In genomic region chr19:39433480-39434079, GRCh38 we compare ENCODE assay signal across 9 cellular contexts. TPM values are rescaled to one million over a fixed set of nuclear protein-coding genes. Genes with fewer than 3 reads are reported as not detected.
DNase-seq lines count a peak whose midpoint lies in the region; ATAC-seq, FAIRE-seq and TF ChIP-seq lines count a peak whose summit lies in the region.
"Had no signal": no experiment of that assay in that cellular context is flagged by ENCODE, and none has a peak within 500 bp of the region (broad histone marks: within the 10 kb centered on the region; RNA-seq: fewer than 3 reads in every experiment).

No MANE protein-coding gene starts in this region.

- peak overlapping the region; percentile 5 for H2AFZ ChIP-seq in IMR-90 (replicated peaks; ENCODE audit: low read length, poor library complexity)
- H2AFZ ChIP-seq in astrocyte (ENCODE audit: low read depth, low read length): no peak overlapping the region

- no peak for TF ChIP-seq POLR2A in IMR-90 (IDR thresholded peaks at IDR 0.05; ENCODE audit: low read depth, low read length)
- TF ChIP-seq POLR2A in adrenal gland (IDR thresholded peaks at IDR 0.05): no peak
- TF ChIP-seq POLR2A in suprapubic skin (IDR thresholded peaks at IDR 0.05): no peak

- peaks cover 22 to 47% of the 10 kb centered on the region in 2 experiments for H3K79me1 ChIP-seq in IMR-90 (ENCODE audit: low read depth in 1 of 2, low read length in 2 of 2)

- H4K91ac ChIP-seq in IMR-90 (ENCODE audit: insufficient read depth, low read depth, low read length): no peak overlapping the region

- no peak for TF ChIP-seq EP300 in suprapubic skin (IDR thresholded peaks at IDR 0.05)

- H3K27ac Mint-ChIP-seq in CD4-positive, alpha-beta T cell: peak overlapping the region; percentile 93
- H3K27ac Mint-ChIP-seq in astrocyte (ENCODE audit: unreplicated experiment): peak overlapping the region; percentile 75
- peak overlapping the region in 9 of 10 donors; percentile 53 to 99 (median 77) for H3K27ac Mint-ChIP-seq in naive thymus-derived CD8-positive, alpha-beta T cell

- H3K9me1 ChIP-seq in IMR-90 (ENCODE audit: insufficient read depth, low read length): peaks cover 5% of the 10 kb centered on the region

- POLR2A ChIA-PET in CD4-positive, alpha-beta T cell (lab: Charles Lee): interaction anchor here (0.8 to 5.9 kb wide), 5 partner anchors 12 to 91 kb away, joined by 3 to 163 read pairs (median 3); partner anchors contain the start of genes MED29, PAF1, SAMD4B and SUPT5H
- POLR2A ChIA-PET in IMR-90 (lab: Charles Lee; ENCODE audit: unreplicated experiment): no interaction called here
- POLR2A ChIA-PET in naive thymus-derived CD8-positive, alpha-beta T cell (lab: Charles Lee): interaction anchor here (0.7 to 3.4 kb wide), 6 partner anchors 12 to 42 kb away, joined by 3 to 91 read pairs (median 6); partner anchors contain the start of genes MED29, PAF1, PLEKHG2 and SUPT5H

- no peak overlapping the region for H4K5ac ChIP-seq in IMR-90 (ENCODE audit: low read depth, low read length)

- H3K27ac ChIP-seq in CD4-positive, alpha-beta T cell (ENCODE audit: low read depth, low read length): no peak overlapping the region
- H3K27ac ChIP-seq in IMR-90 (ENCODE audit: insufficient read depth, low read length) (no peak overlapping the region), astrocyte (ENCODE audit: low read depth, low read length) (peak overlapping the region; percentile 94), adrenal gland (no peak overlapping the region), suprapubic skin (no peak overlapping the region)

- in situ Hi-C loops in IMR-90 (cut with MboI; ENCODE audit: low sequenced_read_pairs): loop anchor here (25.0 kb wide), 1 partner anchor 404 kb away; the partner anchor contains the start of genes DYRK1B and FBL

- no peak overlapping the region for H3K14ac ChIP-seq in IMR-90 (replicated peaks; ENCODE audit: low read depth, low read length)

- no peaks in the 10 kb centered on the region for H3K9me3 Mint-ChIP-seq in CD4-positive, alpha-beta T cell
- no peaks in the 10 kb centered on the region for H3K9me3 Mint-ChIP-seq in astrocyte (ENCODE audit: unreplicated experiment)
- no peaks in the 10 kb centered on the region for H3K9me3 Mint-ChIP-seq in naive thymus-derived CD8-positive, alpha-beta T cell

- no peak overlapping the region for H2BK5ac ChIP-seq in IMR-90 (ENCODE audit: low read depth, low read length, poor library complexity, severe bottlenecking)

- no peak overlapping the region for H3K4me2 ChIP-seq in IMR-90 (ENCODE audit: low read depth, low read length)
- peak overlapping the region; percentile 88 for H3K4me2 ChIP-seq in astrocyte (ENCODE audit: low read length)

- no peak overlapping the region for H2BK20ac ChIP-seq in IMR-90 (ENCODE audit: low read depth, low read length)

- H4K8ac ChIP-seq in IMR-90 (ENCODE audit: low read depth in 2 of 2, low read length in 2 of 2): no peak overlapping the region

- H3K36me3 ChIP-seq in IMR-90 (ENCODE audit: control insufficient read depth, insufficient read depth, low read length): peaks cover 23% of the 10 kb centered on the region
- peaks cover 26% of the 10 kb centered on the region for H3K36me3 ChIP-seq in astrocyte (ENCODE audit: insufficient read depth, low read length)
- H3K36me3 ChIP-seq in adrenal gland (replicated peaks in 1 of 2): peaks cover 0 to 31% of the 10 kb centered on the region in 2 donors
- H3K36me3 ChIP-seq in suprapubic skin: peaks cover 32% of the 10 kb centered on the region

- WGBS in IMR-90 (ENCODE audit: extremely low coverage in 2 of 2, insufficient read length in 1 of 2), 2 experiments: 100% methylated on average over 4 of the region's 8 CpGs; no CpG with 5 or more reads in 1 of the 2 experiments
- WGBS in adrenal gland, 4 donors: 91 to 96% (median 95%) methylated on average over 7 to 8 of the region's 8 CpGs
- 97% methylated on average over 8 of the region's 8 CpGs for whole genome bisulfite sequencing in suprapubic skin

- no peak overlapping the region for H3K9ac ChIP-seq in IMR-90 (ENCODE audit: low read depth, low read length)
- peak overlapping the region; percentile 99 for H3K9ac ChIP-seq in astrocyte (ENCODE audit: low read length)

- no peaks in the 10 kb centered on the region for H3K27me3 ChIP-seq in CD4-positive, alpha-beta T cell (ENCODE audit: control insufficient read depth, insufficient read depth, low read length)
- no peaks in the 10 kb centered on the region for H3K27me3 ChIP-seq in IMR-90 (ENCODE audit: control insufficient read depth, insufficient read depth, low read length)
- H3K27me3 ChIP-seq in astrocyte (ENCODE audit: insufficient read depth, low read length): no peaks in the 10 kb centered on the region
- no peaks in the 10 kb centered on the region for H3K27me3 ChIP-seq in adrenal gland
- no peaks in the 10 kb centered on the region for H3K27me3 ChIP-seq in suprapubic skin

- H4K20me1 ChIP-seq in IMR-90 (ENCODE audit: insufficient read depth, low read length) (peaks cover 39% of the 10 kb centered on the region), astrocyte (ENCODE audit: insufficient read depth, low read length) (peaks cover 29% of the 10 kb centered on the region)

- H3K4me1 ChIP-seq in IMR-90 (ENCODE audit: control insufficient read depth, insufficient read depth, low read length): peaks cover 17% of the 10 kb centered on the region
- peaks cover 33% of the 10 kb centered on the region for H3K4me1 ChIP-seq in astrocyte (ENCODE audit: insufficient read depth, low read length)
- H3K4me1 ChIP-seq in adrenal gland (replicated peaks in 1 of 2): peaks cover 21 to 30% of the 10 kb centered on the region in 2 donors
- H3K4me1 ChIP-seq in suprapubic skin: peaks cover 39% of the 10 kb centered on the region

- no peak for ATAC-seq in CD4-positive, alpha-beta T cell (ENCODE audit: poor library complexity)
- no peak for ATAC-seq in IMR-90 (ENCODE audit: low read depth)
- ATAC-seq in naive thymus-derived CD8-positive, alpha-beta T cell: no peak
- no peak for ATAC-seq in Right ventricle myocardium superior (ENCODE audit: poor library complexity)

- no peak for TF ChIP-seq CTCF in CD4-positive, alpha-beta T cell (IDR thresholded peaks at IDR 0.05)
- no peak for TF ChIP-seq CTCF in IMR-90 (conservative IDR thresholded peaks at IDR 0.05; ENCODE audit: low read depth, low read length)
- no peak for TF ChIP-seq CTCF in astrocyte (IDR thresholded peaks at IDR 0.05; ENCODE audit: insufficient read depth, low read depth, low read length)
- no peak for TF ChIP-seq CTCF in adrenal gland (IDR thresholded peaks at IDR 0.05)
- TF ChIP-seq CTCF in suprapubic skin (IDR thresholded peaks at IDR 0.05): no peak

- no peak overlapping the region for H2AK9ac ChIP-seq in IMR-90 (replicated peaks; ENCODE audit: low read depth, low read length, poor library complexity)

- peaks cover 50% of the 10 kb centered on the region for H3K4me1 Mint-ChIP-seq in CD4-positive, alpha-beta T cell (ENCODE audit: low read depth)
- peaks cover 28% of the 10 kb centered on the region for H3K4me1 Mint-ChIP-seq in astrocyte (ENCODE audit: low read depth, unreplicated experiment)
- peaks cover 21 to 53% (median 40%) of the 10 kb centered on the region in 4 donors for H3K4me1 Mint-ChIP-seq in naive thymus-derived CD8-positive, alpha-beta T cell

- dilution Hi-C loops in IMR-90 (cut with HindIII; ENCODE audit: low sequenced_read_pairs, unreplicated experiment): no loop called here

- no peak overlapping the region for H3K4ac ChIP-seq in IMR-90 (ENCODE audit: low read depth, low read length)

- H2BK15ac ChIP-seq in IMR-90 (ENCODE audit: low read depth, low read length): no peak overlapping the region

- H3K18ac ChIP-seq in IMR-90 (ENCODE audit: low read depth, low read length): no peak overlapping the region

- no peak for TF ChIP-seq RAD21 in IMR-90 (IDR thresholded peaks at IDR 0.05; ENCODE audit: low read length)

- H3K27me3 Mint-ChIP-seq in CD4-positive, alpha-beta T cell: no peaks in the 10 kb centered on the region
- H3K27me3 Mint-ChIP-seq in astrocyte (ENCODE audit: low read depth, unreplicated experiment): no peaks in the 10 kb centered on the region
- peaks cover 0 to 5% (median 0%) of the 10 kb centered on the region in 5 donors for H3K27me3 Mint-ChIP-seq in naive thymus-derived CD8-positive, alpha-beta T cell

- no peak overlapping the region for H3K23ac ChIP-seq in IMR-90 (ENCODE audit: low read depth, low read length)

- FAIRE-seq in astrocyte (lab: Jason Lieb, UNC): no peak

- no TSS peak for BruUV-seq in IMR-90 (replicated peaks; lab: Mats Ljungman, UMichigan)

- peaks cover 39% of the 10 kb centered on the region for H3K79me2 ChIP-seq in astrocyte (ENCODE audit: insufficient read depth, low read length)

- no peaks in the 10 kb centered on the region for H3K9me3 ChIP-seq in CD4-positive, alpha-beta T cell (ENCODE audit: control insufficient read depth, low read length)
- no peaks in the 10 kb centered on the region for H3K9me3 ChIP-seq in IMR-90 (ENCODE audit: control insufficient read depth, insufficient read depth, low read length)
- no peaks in the 10 kb centered on the region for H3K9me3 ChIP-seq in astrocyte (ENCODE audit: insufficient read depth, low read depth, low read length)
- no peaks in the 10 kb centered on the region for H3K9me3 ChIP-seq in adrenal gland (replicated peaks in 1 of 3)
- H3K9me3 ChIP-seq in suprapubic skin: no peaks in the 10 kb centered on the region

- CTCF ChIA-PET in CD4-positive, alpha-beta T cell (lab: Charles Lee): no interaction called here
- CTCF ChIA-PET in IMR-90 (lab: Yijun Ruan, JAX): no interaction called here

- H2BK120ac ChIP-seq in IMR-90 (ENCODE audit: low read depth, low read length): no peak overlapping the region

- H3K4me3 ChIP-seq in IMR-90 (ENCODE audit: insufficient read depth, low read depth, low read length) (no peak overlapping the region), astrocyte (ENCODE audit: insufficient read depth, low read depth, low read length) (peak overlapping the region; percentile 99), adrenal gland (no peak overlapping the region), suprapubic skin (no peak overlapping the region)

- H2AK5ac ChIP-seq in IMR-90 (ENCODE audit: low read depth, low read length): no peak overlapping the region

- intact Hi-C loops in CD4-positive, alpha-beta T cell (cut with DNase I, micrococcal nuclease): no loop called here
- intact Hi-C loops in IMR-90 (cut with micrococcal nuclease): no loop called here
- intact Hi-C loops in Right ventricle myocardium superior (cut with DNase I): no loop called here
- intact Hi-C loops in adrenal gland (cut with DNase I): loop anchor here in 1 of 2 donors (10.0 kb wide), 1 partner anchor 241 kb away; no protein-coding TSS in a partner anchor

- DNase-seq in CD4-positive, alpha-beta T cell: no peak
- DNase-seq in IMR-90 (no peak), astrocyte (ENCODE audit: low read depth) (no peak), Right ventricle myocardium superior (no peak), NK-92 (lab: John Stamatoyannopoulos, UW; ENCODE audit: unreplicated experiment) (no peak), adrenal gland (no peak), suprapubic skin (ENCODE audit: low spot score in 2 of 2) (no peak)
- DNase-seq in naive thymus-derived CD8-positive, alpha-beta T cell: no peak
- DNase-seq: hippocampal formation had no signal

- no peak overlapping the region for H3K56ac ChIP-seq in IMR-90 (ENCODE audit: extremely low read depth, insufficient read depth, low read length)

- H3K36me3 Mint-ChIP-seq in CD4-positive, alpha-beta T cell (ENCODE audit: low read depth): peaks cover 53% of the 10 kb centered on the region
- H3K36me3 Mint-ChIP-seq in astrocyte (ENCODE audit: low read depth, unreplicated experiment): peaks cover 14% of the 10 kb centered on the region
- peaks cover 0 to 38% (median 12%) of the 10 kb centered on the region in 3 donors for H3K36me3 Mint-ChIP-seq in naive thymus-derived CD8-positive, alpha-beta T cell

- peak overlapping the region; percentile 99 for H3K4me3 Mint-ChIP-seq in CD4-positive, alpha-beta T cell
- peak overlapping the region; percentile 100 for H3K4me3 Mint-ChIP-seq in astrocyte (ENCODE audit: unreplicated experiment)
- H3K4me3 Mint-ChIP-seq in naive thymus-derived CD8-positive, alpha-beta T cell: peak overlapping the region; percentile 54 to 100 (median 100)

RNA-seq across cellular contexts. Expression of gene RPS16, which starts 2.2 kb away (rescaled TPM):
- 1,000 to 10,000 TPM; 4,625 to 4,839 TPM for total RNA-seq in CD4-positive, alpha-beta T cell
- total RNA-seq in IMR-90 (2012; rRNA removed) (320 and 410 TPM in 2 replicates), astrocyte (1,194 and 1,329 TPM in 2 replicates), Right ventricle myocardium superior (1,176 TPM), adrenal gland (1,000 to 10,000 TPM in 6 of 8 donors, 100 to 1,000 TPM in 2; 848 to 1,939 (median 1,279) TPM), suprapubic skin (1,000 to 10,000 TPM; 1,096 to 2,035 (median 1,787) TPM)
- polyA plus RNA-seq in IMR-90 (2012; rRNA removed) (3,500 and 3,524 TPM in 2 replicates), adrenal gland (1,000 to 10,000 TPM; 1,071 to 2,033 (median 1,152) TPM)
- polyA plus RNA-seq in IMR-90 (2012; cell fraction: cytosol; rRNA removed): 4,203 and 4,770 TPM in 2 replicates
- polyA plus RNA-seq in IMR-90 (2012; cell fraction: nucleus; rRNA removed; ENCODE audit: low replicate concordance): 1,551 and 1,592 TPM in 2 replicates
- total RNA-seq in naive thymus-derived CD8-positive, alpha-beta T cell: 1,000 to 10,000 TPM; 3,730 to 3,760 TPM
- polyA plus RNA-seq in naive thymus-derived CD8-positive, alpha-beta T cell: 1,000 to 10,000 TPM; 2,588 to 2,812 (median 2,742) TPM

RNA-seq across cellular contexts. Expression of gene SUPT5H, which starts 11.8 kb away (rescaled TPM):
- 100 to 1,000 TPM; 322 to 333 TPM for total RNA-seq in CD4-positive, alpha-beta T cell
- 75.3 and 86.9 TPM in 2 replicates for total RNA-seq in IMR-90 (2012; rRNA removed)
- 116 and 117 TPM in 2 replicates for polyA plus RNA-seq in IMR-90 (2012; rRNA removed)
- polyA plus RNA-seq in IMR-90 (2012; cell fraction: cytosol; rRNA removed): 63.8 and 73.5 TPM in 2 replicates
- 407 and 458 TPM in 2 replicates for polyA plus RNA-seq in IMR-90 (2012; cell fraction: nucleus; rRNA removed; ENCODE audit: low replicate concordance)
- 163 and 171 TPM in 2 replicates for total RNA-seq in astrocyte
- 100 to 1,000 TPM; 185 to 196 TPM for total RNA-seq in naive thymus-derived CD8-positive, alpha-beta T cell
- polyA plus RNA-seq in naive thymus-derived CD8-positive, alpha-beta T cell: 100 to 1,000 TPM in 1 of 3 donors, 10 to 100 TPM in 2; 79.9 to 115 (median 96.6) TPM
- 82.6 TPM for total RNA-seq in Right ventricle myocardium superior
- 100 to 1,000 TPM in 3 of 8 donors, 10 to 100 TPM in 5; 42.0 to 145 (median 88.0) TPM for total RNA-seq in adrenal gland
- polyA plus RNA-seq in adrenal gland: 100 to 1,000 TPM; 107 to 612 (median 233) TPM
- total RNA-seq in suprapubic skin: 100 to 1,000 TPM in 1 of 4 donors, 10 to 100 TPM in 3; 59.4 to 135 (median 75.4) TPM

RNA-seq across cellular contexts. Expression of gene PLEKHG2, which starts 21.1 kb away (rescaled TPM):
- total RNA-seq in CD4-positive, alpha-beta T cell: 10 to 100 TPM; 80.6 to 81.4 TPM
- total RNA-seq in IMR-90 (2012; rRNA removed): 6.5 and 7.8 TPM in 2 replicates
- 28.3 and 33.2 TPM in 2 replicates for polyA plus RNA-seq in IMR-90 (2012; rRNA removed)
- polyA plus RNA-seq in IMR-90 (2012; cell fraction: cytosol; rRNA removed): 7.8 and 13.9 TPM in 2 replicates
- polyA plus RNA-seq in IMR-90 (2012; cell fraction: nucleus; rRNA removed; ENCODE audit: low replicate concordance): 174 and 236 TPM in 2 replicates
- 101 and 102 TPM in 2 replicates for total RNA-seq in astrocyte
- total RNA-seq in naive thymus-derived CD8-positive, alpha-beta T cell: 10 to 100 TPM; 14.3 to 23.8 TPM
- 1 to 10 TPM; 4.2 to 5.0 (median 4.8) TPM for polyA plus RNA-seq in naive thymus-derived CD8-positive, alpha-beta T cell
- 9.0 TPM for total RNA-seq in Right ventricle myocardium superior
- total RNA-seq in adrenal gland: 10 to 100 TPM; 11.3 to 23.4 (median 18.1) TPM
- 10 to 100 TPM in 2 of 3 donors, 1 to 10 TPM in 1; 3.6 to 44.8 (median 16.3) TPM for polyA plus RNA-seq in adrenal gland
- total RNA-seq in suprapubic skin: 10 to 100 TPM in 1 of 4 donors, 1 to 10 TPM in 3; 6.4 to 29.9 (median 7.7) TPM

RNA-seq across cellular contexts. Expression of gene ZFP36, which starts 26.9 kb away (rescaled TPM):
- 1,000 to 10,000 TPM; 1,278 to 1,362 TPM for total RNA-seq in CD4-positive, alpha-beta T cell
- total RNA-seq in IMR-90 (2012; rRNA removed) (1.4 and 3.1 TPM in 2 replicates), astrocyte (21.6 and 28.0 TPM in 2 replicates), Right ventricle myocardium superior (44.9 TPM), adrenal gland (100 to 1,000 TPM in 3 of 8 donors, 10 to 100 TPM in 5; 46.8 to 187 (median 86.7) TPM), suprapubic skin (100 to 1,000 TPM; 426 to 850 (median 540) TPM)
- polyA plus RNA-seq in IMR-90 (2012; rRNA removed) (45.0 and 50.5 TPM in 2 replicates), adrenal gland (100 to 1,000 TPM in 2 of 3 donors, 10 to 100 TPM in 1; 64.8 to 193 (median 113) TPM)
- 84.7 and 235 TPM in 2 replicates for polyA plus RNA-seq in IMR-90 (2012; cell fraction: cytosol; rRNA removed)
- polyA plus RNA-seq in IMR-90 (2012; cell fraction: nucleus; rRNA removed; ENCODE audit: low replicate concordance): 360 and 687 TPM in 2 replicates
- 100 to 1,000 TPM; 184 to 188 TPM for total RNA-seq in naive thymus-derived CD8-positive, alpha-beta T cell
- 100 to 1,000 TPM in 2 of 3 donors, 10 to 100 TPM in 1; 70.4 to 137 (median 109) TPM for polyA plus RNA-seq in naive thymus-derived CD8-positive, alpha-beta T cell

RNA-seq across cellular contexts. Expression of gene MED29, which starts 42.4 kb away (rescaled TPM):
- total RNA-seq in CD4-positive, alpha-beta T cell: 10 to 100 TPM; 45.0 to 46.1 TPM
- total RNA-seq in IMR-90 (2012; rRNA removed): 15.6 and 17.6 TPM in 2 replicates
- polyA plus RNA-seq in IMR-90 (2012; rRNA removed): 26.9 and 28.8 TPM in 2 replicates
- 19.6 and 29.3 TPM in 2 replicates for polyA plus RNA-seq in IMR-90 (2012; cell fraction: cytosol; rRNA removed)
- polyA plus RNA-seq in IMR-90 (2012; cell fraction: nucleus; rRNA removed; ENCODE audit: low replicate concordance): 18.4 and 19.1 TPM in 2 replicates
- total RNA-seq in astrocyte: 27.0 and 29.9 TPM in 2 replicates
- 10 to 100 TPM; 53.8 to 59.0 TPM for total RNA-seq in naive thymus-derived CD8-positive, alpha-beta T cell
- 10 to 100 TPM; 48.1 to 71.4 (median 59.6) TPM for polyA plus RNA-seq in naive thymus-derived CD8-positive, alpha-beta T cell
- 22.1 TPM for total RNA-seq in Right ventricle myocardium superior
- total RNA-seq in adrenal gland: 100 to 1,000 TPM in 1 of 8 donors, 10 to 100 TPM in 7; 44.1 to 221 (median 65.3) TPM
- 10 to 100 TPM; 43.6 to 49.6 (median 49.2) TPM for polyA plus RNA-seq in adrenal gland
- 10 to 100 TPM; 36.3 to 57.8 (median 48.0) TPM for total RNA-seq in suprapubic skin
